ENCODE assay signal across 8 cellular contexts in genomic region chr2:64214281-64215115, GRCh38.
DNase-seq lines count a peak whose midpoint lies in the region; ATAC-seq and TF ChIP-seq lines count a peak whose summit lies in the region.

No MANE protein-coding gene starts in this region.

- H3K9ac ChIP-seq in SK-N-SH: no peak overlapping the region

- no peak overlapping the region for H3K4me3 Mint-ChIP-seq in Calu3 (ENCODE audit: low read depth, unreplicated experiment)

- H3K36me3 Mint-ChIP-seq in Calu3 (ENCODE audit: insufficient read depth, unreplicated experiment): no peaks in the 10 kb centered on the region

- CTCF ChIA-PET in Calu3 (lab: Charles Lee) (no interaction called here), SK-N-SH (lab: Yijun Ruan, JAX) (interaction anchor here (1.0 to 1.3 kb wide), 2 partner anchors 30 to 114 kb away, joined by 3 read pairs; no protein-coding TSS in a partner anchor)

- H3K27me3 ChIP-seq in osteoblast (ENCODE audit: insufficient read depth, low read length) (peaks cover 47% of the 10 kb centered on the region), SK-N-SH (ENCODE audit: insufficient read depth) (no peaks in the 10 kb centered on the region)

- peak; percentile 48 for ATAC-seq in GM19025 (IDR thresholded peaks at IDR 0.05; ENCODE audit: low read depth, unreplicated experiment)
- ATAC-seq in HG02759 (IDR thresholded peaks at IDR 0.05; ENCODE audit: unreplicated experiment): peak; percentile 62

- TF ChIP-seq CTCF in osteoblast (IDR thresholded peaks at IDR 0.05; ENCODE audit: extremely low read depth, low read depth, low read length) (no peak), Calu3 (IDR thresholded peaks at IDR 0.05; ENCODE audit: unreplicated experiment) (no peak), SK-N-SH (IDR thresholded peaks at IDR 0.05) (no peak)

- no peak for TF ChIP-seq RAD21 in SK-N-SH (IDR thresholded peaks at IDR 0.05; ENCODE audit: low read length)

- DNase-seq in NCI-H526 treated with DMSO at 0.1 percent for 48 hours (lab: John Stamatoyannopoulos, UW) (peak; percentile 71), caudate nucleus (lab: John Stamatoyannopoulos, UW) (peak in 31 of 61 donors; percentile 6 to 88 (median 23)), osteoblast (ENCODE audit: insufficient read length, low spot score, missing footprints) (peak; percentile 62), Calu3 (no peak), SK-N-SH (no peak), UCSD-AML1 (lab: John Stamatoyannopoulos, UW; ENCODE audit: unreplicated experiment) (no peak)

- H3K27ac ChIP-seq in caudate nucleus (ENCODE audit: low read depth, low read length) (no peak overlapping the region), osteoblast (ENCODE audit: low read depth, low read length) (no peak overlapping the region), SK-N-SH (ENCODE audit: low read depth in 2 of 2, low read length in 1 of 2) (no peak overlapping the region)

- H3K79me2 ChIP-seq in osteoblast (ENCODE audit: insufficient read depth, low read length): no peaks in the 10 kb centered on the region
- no peaks in the 10 kb centered on the region for H3K79me2 ChIP-seq in SK-N-SH (ENCODE audit: insufficient read depth)

- BruUV-seq in Calu3 (replicated peaks; lab: Mats Ljungman, UMichigan): no TSS peak

- H4K20me1 ChIP-seq in osteoblast (ENCODE audit: insufficient read depth, low read length) (no peaks in the 10 kb centered on the region), SK-N-SH (ENCODE audit: insufficient read depth) (no peaks in the 10 kb centered on the region)

- POLR2A ChIA-PET in SK-N-SH (lab: Yijun Ruan, JAX): no interaction called here

- TF ChIP-seq EP300 in SK-N-SH (IDR thresholded peaks at IDR 0.05; ENCODE audit: borderline replicate concordance in 1 of 2, low read depth in 1 of 2, low read length in 1 of 2): no peak

- no peaks in the 10 kb centered on the region for H3K27me3 Mint-ChIP-seq in Calu3 (ENCODE audit: unreplicated experiment)

- no peak overlapping the region for H3K27ac Mint-ChIP-seq in Calu3 (ENCODE audit: unreplicated experiment)

- H3K4me3 ChIP-seq in osteoblast (ENCODE audit: insufficient read depth, low read length): no peak overlapping the region
- H3K4me3 ChIP-seq in SK-N-SH (ENCODE audit: low read depth in 2 of 2, low read length in 1 of 2): no peak overlapping the region

- peaks cover 11% of the 10 kb centered on the region for H3K4me1 ChIP-seq in osteoblast (ENCODE audit: insufficient read depth, low read length)
- H3K4me1 ChIP-seq in SK-N-SH (ENCODE audit: control insufficient read depth in 1 of 2, insufficient read depth in 2 of 2, low read depth in 1 of 2, low read length in 1 of 2): no peaks in the 10 kb centered on the region

- intact Hi-C loops in Calu3 (cut with micrococcal nuclease; ENCODE audit: unreplicated experiment): loop anchor here (10.0 kb wide), 1 partner anchor 160 kb away; no protein-coding TSS in a partner anchor

- no peaks in the 10 kb centered on the region for H3K9me3 ChIP-seq in osteoblast (ENCODE audit: low read depth, low read length)
- no peaks in the 10 kb centered on the region for H3K9me3 ChIP-seq in SK-N-SH

- H3K9me3 Mint-ChIP-seq in Calu3 (ENCODE audit: low read depth, unreplicated experiment): peaks cover 6% of the 10 kb centered on the region

- WGBS in SK-N-SH (ENCODE audit: low lambda C conversion rate): 75% methylated on average over 5 of the region's 5 CpGs

- H3K36me3 ChIP-seq in osteoblast (ENCODE audit: insufficient read depth, low read length) (no peaks in the 10 kb centered on the region), SK-N-SH (replicated peaks in 1 of 2; ENCODE audit: control insufficient read depth in 1 of 2, insufficient read depth in 2 of 2, low read length in 1 of 2) (no peaks in the 10 kb centered on the region)

- H3F3A ChIP-seq in SK-N-SH (replicated peaks; ENCODE audit: insufficient read depth): no peaks in the 10 kb centered on the region

- H3K4me2 ChIP-seq in osteoblast (ENCODE audit: insufficient read depth, low read length) (no peak overlapping the region), SK-N-SH (no peak overlapping the region)

- no peak overlapping the region for H2AFZ ChIP-seq in osteoblast (ENCODE audit: low read length)
- no peak overlapping the region for H2AFZ ChIP-seq in SK-N-SH (ENCODE audit: low read depth)

- peaks cover 17% of the 10 kb centered on the region for H3K4me1 Mint-ChIP-seq in Calu3 (ENCODE audit: low read depth, unreplicated experiment)

- H3K9me2 ChIP-seq in SK-N-SH: no peaks in the 10 kb centered on the region

TF ChIP-seq in SK-N-SH, 30 proteins besides CTCF, POLR2A, EP300 and RAD21:
- TF ChIP-seq TEAD4 (IDR thresholded peaks at IDR 0.05; ENCODE audit: borderline replicate concordance, insufficient read depth): no peak
- TF ChIP-seq MAX (IDR thresholded peaks at IDR 0.05; ENCODE audit: low read depth): no peak
- no peak for TF ChIP-seq MXI1 (IDR thresholded peaks at IDR 0.05; ENCODE audit: low read depth, low read length)
- TF ChIP-seq, protein P1, sequence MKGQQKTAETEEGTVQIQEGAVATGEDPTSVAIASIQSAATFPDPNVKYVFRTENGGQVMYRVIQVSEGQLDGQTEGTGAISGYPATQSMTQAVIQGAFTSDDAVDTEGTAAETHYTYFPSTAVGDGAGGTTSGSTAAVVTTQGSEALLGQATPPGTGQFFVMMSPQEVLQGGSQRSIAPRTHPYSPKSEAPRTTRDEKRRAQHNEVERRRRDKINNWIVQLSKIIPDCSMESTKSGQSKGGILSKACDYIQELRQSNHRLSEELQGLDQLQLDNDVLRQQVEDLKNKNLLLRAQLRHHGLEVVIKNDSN (IDR thresholded peaks at IDR 0.05; ENCODE audit: borderline replicate concordance, low read depth): no peak
- TF ChIP-seq GATA2 (CRISPR knock-in tag; IDR thresholded peaks at IDR 0.05): no peak
- TF ChIP-seq TAF1 (IDR thresholded peaks at IDR 0.05; ENCODE audit: borderline replicate concordance, low read depth, low read length): no peak
- TF ChIP-seq CHD2 (IDR thresholded peaks at IDR 0.05; ENCODE audit: low read length, partially characterized antibody): no peak
- TF ChIP-seq FOXJ3 (CRISPR knock-in tag; IDR thresholded peaks at IDR 0.05): no peak
- no peak for TF ChIP-seq JUND (IDR thresholded peaks at IDR 0.05)
- TF ChIP-seq USF2 (IDR thresholded peaks at IDR 0.05; ENCODE audit: borderline replicate concordance, low read depth, low read length): no peak
- TF ChIP-seq ELF1 (IDR thresholded peaks at IDR 0.05): no peak
- no peak for TF ChIP-seq NFIC (IDR thresholded peaks at IDR 0.05; ENCODE audit: borderline replicate concordance)
- no peak for TF ChIP-seq RXRA (IDR thresholded peaks at IDR 0.05; ENCODE audit: borderline replicate concordance, low read depth)
- no peak for TF ChIP-seq GABPA (IDR thresholded peaks at IDR 0.05; ENCODE audit: low read depth)
- no peak for TF ChIP-seq SIN3A (IDR thresholded peaks at IDR 0.05; ENCODE audit: borderline replicate concordance, low read depth, low read length)
- TF ChIP-seq REST (IDR thresholded peaks at IDR 0.05; ENCODE audit: low read depth, low read length): no peak
- TF ChIP-seq POLR2AphosphoS5 (IDR thresholded peaks at IDR 0.05; ENCODE audit: low read depth, low read length): no peak
- no peak for TF ChIP-seq IRF3 (IDR thresholded peaks at IDR 0.05; ENCODE audit: low read depth, low read length)
- no peak for TF ChIP-seq EZH2phosphoT487 (IDR thresholded peaks at IDR 0.05; ENCODE audit: borderline replicate concordance, low read depth)

Comparison
In these comparisons a context has a peak if more than half of its experiments do, and no peak if none do; other contexts are left out.
1. DNase-seq: peak in NCI-H526 treated with DMSO at 0.1 percent for 48 hours (single experiment), caudate nucleus (31 of 61) and osteoblast (single experiment); none in Calu3 (single experiment), SK-N-SH (single experiment) and UCSD-AML1 (single experiment).